8 cellular contexts compared by ENCODE assay signal in the genomic region with DNA sequence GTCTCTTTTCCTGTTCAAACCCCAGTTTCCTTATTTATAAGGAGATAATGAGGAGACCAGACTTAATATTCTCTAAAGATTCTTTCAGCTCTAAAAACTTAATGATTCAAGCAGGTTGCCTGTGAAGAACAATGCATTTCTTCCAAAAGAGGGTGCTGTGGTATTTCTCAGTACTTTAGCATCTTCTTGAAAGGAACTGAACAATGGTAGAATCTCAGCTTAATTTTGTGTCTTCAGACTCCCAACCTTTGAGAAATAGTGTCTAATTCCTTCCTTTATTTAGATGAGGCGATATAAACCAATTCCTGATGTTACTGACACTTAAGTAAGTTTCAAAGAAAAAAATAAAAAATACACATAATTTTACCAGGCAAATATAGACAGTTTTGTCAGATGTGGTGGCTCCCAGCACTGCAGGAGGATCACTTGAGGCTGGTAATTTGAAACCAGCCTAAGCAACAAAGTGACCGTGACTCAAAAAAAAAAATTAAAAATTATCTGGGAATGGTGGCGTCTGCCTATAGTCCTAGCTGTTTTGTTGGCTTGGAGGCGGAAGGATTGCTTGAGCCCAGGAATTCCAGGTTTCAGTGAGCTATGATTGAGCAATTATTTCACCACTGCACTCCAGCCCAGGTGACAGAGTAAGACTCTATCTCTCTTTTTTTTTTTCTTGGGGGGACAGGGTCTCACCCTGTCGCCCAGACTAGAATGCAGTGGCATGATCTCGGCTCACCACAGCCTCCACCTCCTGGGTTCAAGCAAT.
DNase-seq lines count a peak whose midpoint lies in the region; ATAC-seq, FAIRE-seq and TF ChIP-seq lines count a peak whose summit lies in the region.

No MANE protein-coding gene starts in this region.

- intact Hi-C loops in posterior vena cava (cut with DNase I): no loop called here

- DNase-seq in NCI-H1105 treated with DMSO at 0.1 percent for 48 hours (lab: John Stamatoyannopoulos, UW) (peak; percentile 10), NCI-H1105 (lab: John Stamatoyannopoulos, UW) (no peak), NCI-H2227 treated with DMSO at 0.1 percent for 48 hours (lab: John Stamatoyannopoulos, UW) (peak; percentile 19), omental fat pad (ENCODE audit: low spot score) (no peak), posterior vena cava (ENCODE audit: low spot score) (no peak)

- no peak for TF ChIP-seq CTCF in omental fat pad (IDR thresholded peaks at IDR 0.05)

- ATAC-seq in omental fat pad (ENCODE audit: low FRiP score) (peak; percentile 46), GM21423 (IDR thresholded peaks at IDR 0.05; ENCODE audit: unreplicated experiment) (no peak), HG02763 (IDR thresholded peaks at IDR 0.05; ENCODE audit: unreplicated experiment) (no peak)

- FAIRE-seq in endometrium (lab: Jason Lieb, UNC): peak; percentile 67

Comparison
In these comparisons a context has a peak if more than half of its experiments do, and no peak if none do; other contexts are left out.
1. DNase-seq: peak in NCI-H1105 treated with DMSO at 0.1 percent for 48 hours (single experiment) and NCI-H2227 treated with DMSO at 0.1 percent for 48 hours (single experiment); none in NCI-H1105 (single experiment), omental fat pad (single experiment) and posterior vena cava (single experiment).